Comparison of ENCODE assay signal across 35 cellular contexts in the genomic region with DNA sequence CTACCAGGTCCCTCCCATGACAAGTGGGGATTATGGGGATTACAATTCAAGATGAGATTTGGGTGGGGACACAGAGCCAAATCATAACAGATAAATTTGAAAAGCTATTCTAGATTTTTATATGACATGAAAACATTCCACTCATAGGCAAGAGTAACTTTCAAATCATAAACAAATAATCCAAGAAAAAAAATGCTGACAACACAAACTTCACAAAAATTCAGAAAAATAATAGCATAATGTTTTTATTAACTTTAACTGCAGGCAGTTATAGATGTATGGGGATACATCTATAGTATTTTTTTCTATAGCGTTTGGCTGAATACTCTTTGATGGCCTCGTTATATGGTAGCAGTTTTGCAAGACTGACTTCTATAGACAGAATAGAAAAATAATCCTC.
"Had no signal": no experiment of that assay in that cellular context is flagged by ENCODE, and none has a peak within 500 bp of the region (broad histone marks: within the 10 kb centered on the region; RNA-seq: fewer than 3 reads in every experiment).

No MANE protein-coding gene starts in this region.

- DNase-seq: MG63, MM.1S, MV-4-11, NCI-H1048, NCI-H1092, NCI-H1092 treated with DMSO at 0.1 percent for 48 hours, NCI-H1105, NCI-H1105 treated with DMSO at 0.1 percent for 48 hours, NCI-H1417, NCI-H1417 treated with DMSO at 0.1 percent for 48 hours, NCI-H1436, NCI-H1436 treated with DMSO at 0.1 percent for 48 hours, NCI-H146, NCI-H1694, NCI-H1694 treated with DMSO at 0.1 percent for 48 hours, NCI-H187, NCI-H187 treated with DMSO at 0.1 percent for 48 hours, NCI-H1930, NCI-H2029, NCI-H2029 treated with DMSO at 0.1 percent for 48 hours, NCI-H2081, NCI-H2081 treated with DMSO at 0.1 percent for 48 hours, NCI-H2107, NCI-H2171, NCI-H2171 treated with DMSO at 0.1 percent for 48 hours, NCI-H2227 treated with DMSO at 0.1 percent for 48 hours, NCI-H226, NCI-H345, NCI-H446, NCI-H446 treated with DMSO at 0.1 percent for 48 hours, NCI-H510A, NCI-H510A treated with DMSO at 0.1 percent for 48 hours, NCI-H524, NCI-H524 treated with DMSO at 0.1 percent for 48 hours, NCI-H526 had no signal

- H3K36me3 ChIP-seq: MG63 had no signal

- H3K9me3 ChIP-seq: MG63 had no signal

- H3K4me3 ChIP-seq: MG63 had no signal
